ENCODE assay signal across 8 cellular contexts in the genomic region with DNA sequence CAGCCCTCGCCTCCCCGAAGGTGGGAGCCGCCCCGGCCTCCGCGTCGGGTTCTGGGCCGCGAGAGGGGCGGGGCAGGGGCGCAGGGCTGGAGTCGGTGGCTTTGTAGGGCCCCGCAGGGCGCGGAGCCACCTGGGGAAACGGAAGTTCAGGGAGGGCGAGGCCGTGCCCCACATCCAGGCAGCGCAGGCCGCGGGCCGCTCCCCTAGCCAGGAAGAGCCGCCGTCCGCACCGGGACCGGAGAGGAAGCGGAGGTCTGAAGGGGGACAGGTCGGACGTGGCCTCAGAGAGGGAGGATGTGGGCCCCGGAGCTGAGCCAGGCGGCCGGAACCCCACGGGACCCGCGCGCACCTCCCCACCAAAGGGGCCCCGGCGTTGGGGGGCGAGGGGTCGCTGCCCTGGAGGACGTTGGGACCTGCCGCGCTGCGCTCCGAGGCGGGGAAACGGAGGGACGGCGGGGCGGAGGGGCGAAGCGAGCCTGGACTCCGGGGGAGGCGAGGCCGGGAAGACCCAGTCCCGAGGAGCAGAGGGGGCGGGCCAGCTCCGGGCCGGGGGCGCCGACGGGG. TPM values are rescaled to one million over a fixed set of nuclear protein-coding genes. Genes with fewer than 3 reads are reported as not detected.
DNase-seq lines count a peak whose midpoint lies in the region; ATAC-seq, FAIRE-seq and TF ChIP-seq lines count a peak whose summit lies in the region.

No MANE protein-coding gene starts in this region.

- H3K9me3 ChIP-seq in PC-9 (ENCODE audit: insufficient read depth, low read depth) (no peaks in the 10 kb centered on the region), kidney (ENCODE audit: control insufficient read depth in 1 of 2, low read length in 2 of 2) (no peaks in the 10 kb centered on the region)

- H3K27ac ChIP-seq in PC-9 (peak overlapping the region; percentile 47), kidney (ENCODE audit: low read depth in 2 of 2, low read length in 2 of 2) (peak overlapping the region; percentile 76 to 84)

- peak; percentile 32 for ATAC-seq in GM21526 (IDR thresholded peaks at IDR 0.05; ENCODE audit: low FRiP score, unreplicated experiment)
- no peak for ATAC-seq in HG03565 (IDR thresholded peaks at IDR 0.05; ENCODE audit: unreplicated experiment)

- H3K9ac ChIP-seq in kidney (ENCODE audit: low read length in 2 of 2) = peak overlapping the region in 1 of 2 donors; percentile 34

- POLR2A ChIA-PET in PC-9 (lab: Charles Lee; ENCODE audit: unreplicated experiment) = no interaction called here

- TF ChIP-seq CTCF in PC-9 (conservative IDR thresholded peaks at IDR 0.05) = no peak
- TF ChIP-seq CTCF in astrocyte of the spinal cord (IDR thresholded peaks at IDR 0.05; ENCODE audit: low read depth, low read length) = no peak
- TF ChIP-seq CTCF in kidney (IDR thresholded peaks at IDR 0.05; ENCODE audit: borderline replicate concordance, extremely low read depth, insufficient read depth) = no peak

- H3K4me3 Mint-ChIP-seq in stimulated activated naive CD8-positive, alpha-beta T cell treated with anti-CD3 and anti-CD28 coated beads, Interleukin-15, Interleukin-2, amounts not matched to agents 100 ng/mL and 50 ng/mL, for 24 hours = peak overlapping the region; percentile 78

- BruUV-seq in PC-9 (replicated peaks; lab: Mats Ljungman, UMichigan) = no TSS peak

- H3K9me3 Mint-ChIP-seq in stimulated activated naive CD8-positive, alpha-beta T cell treated with anti-CD3 and anti-CD28 coated beads, Interleukin-15, Interleukin-2, amounts not matched to agents 100 ng/mL and 50 ng/mL, for 24 hours = no peaks in the 10 kb centered on the region

- peak overlapping the region; percentile 64 for H3K4me3 ChIP-seq in PC-9
- H3K4me3 ChIP-seq in astrocyte of the spinal cord (ENCODE audit: low read depth, low read length) = peak overlapping the region; percentile 38
- no peak overlapping the region for H3K4me3 ChIP-seq in kidney (ENCODE audit: low read length in 2 of 2)

- peaks cover 15% of the 10 kb centered on the region for H3K4me1 ChIP-seq in PC-9 (replicated peaks; ENCODE audit: insufficient read depth)
- peaks cover 4 to 23% of the 10 kb centered on the region in 2 donors for H3K4me1 ChIP-seq in kidney (ENCODE audit: control insufficient read depth in 1 of 2, insufficient read depth in 1 of 2, low read depth in 1 of 2, low read length in 2 of 2)

- peaks cover 4% of the 10 kb centered on the region; the same call in 1 of the 2 replicates for H3F3A ChIP-seq in PC-9 (ENCODE audit: insufficient read depth, low read depth)

- no peaks in the 10 kb centered on the region for H3K9me2 ChIP-seq in PC-9 (ENCODE audit: insufficient read depth)

- no peaks in the 10 kb centered on the region for H3K27me3 Mint-ChIP-seq in stimulated activated naive CD8-positive, alpha-beta T cell treated with anti-CD3 and anti-CD28 coated beads, Interleukin-15, Interleukin-2, amounts not matched to agents 100 ng/mL and 50 ng/mL, for 24 hours

- H4K20me1 ChIP-seq in PC-9 (ENCODE audit: insufficient read depth) = peaks cover 13% of the 10 kb centered on the region; the same call in 1 of the 2 replicates

- in situ Hi-C loops in astrocyte of the spinal cord (cut with HindIII; ENCODE audit: low sequenced_read_pairs) = no loop called here

- H3K79me2 ChIP-seq in PC-9 (ENCODE audit: low read depth) = peaks cover 40% of the 10 kb centered on the region

- peaks cover 5% of the 10 kb centered on the region for H3K4me1 Mint-ChIP-seq in stimulated activated naive CD8-positive, alpha-beta T cell treated with anti-CD3 and anti-CD28 coated beads, Interleukin-15, Interleukin-2, amounts not matched to agents 100 ng/mL and 50 ng/mL, for 24 hours (ENCODE audit: low read depth)

- peak; percentile 81 for DNase-seq in CD1c-positive myeloid dendritic cell (ENCODE audit: extremely low spot score)
- peak in 1 of 2 experiments; percentile 63 for DNase-seq in PC-9
- DNase-seq in astrocyte of the spinal cord (ENCODE audit: low read depth, low spot score) = no peak
- DNase-seq in kidney = peak; percentile 92
- DNase-seq in RCC 7860 (ENCODE audit: low spot score) = no peak

- no peaks in the 10 kb centered on the region for H3K27me3 ChIP-seq in PC-9 (ENCODE audit: insufficient read depth, low read depth)

- peak overlapping the region; percentile 73 for H3K4me2 ChIP-seq in PC-9

- H3K36me3 ChIP-seq in PC-9 (ENCODE audit: low read depth) (no peaks in the 10 kb centered on the region), kidney (ENCODE audit: control insufficient read depth in 1 of 2, insufficient read depth in 2 of 2, low read length in 2 of 2) (no peaks in the 10 kb centered on the region)

- no peaks in the 10 kb centered on the region for H3K36me3 Mint-ChIP-seq in stimulated activated naive CD8-positive, alpha-beta T cell treated with anti-CD3 and anti-CD28 coated beads, Interleukin-15, Interleukin-2, amounts not matched to agents 100 ng/mL and 50 ng/mL, for 24 hours (ENCODE audit: low read depth)

- no peak overlapping the region for H3K27ac Mint-ChIP-seq in stimulated activated naive CD8-positive, alpha-beta T cell treated with anti-CD3 and anti-CD28 coated beads, Interleukin-15, Interleukin-2, amounts not matched to agents 100 ng/mL and 50 ng/mL, for 24 hours

- CTCF ChIA-PET in PC-9 (lab: Charles Lee) = no interaction called here

- FAIRE-seq in kidney (lab: Jason Lieb, UNC) (no peak), RCC 7860 (lab: Jason Lieb, UNC) (no peak)

- H2AFZ ChIP-seq in PC-9 = no peak overlapping the region

- intact Hi-C loops in PC-9 (cut with micrococcal nuclease; ENCODE audit: unreplicated experiment) = no loop called here
- intact Hi-C loops in kidney (cut with DNase I) = no loop called here

RNA-seq across cellular contexts. Expression of gene SLC16A3, which starts 0.5 kb away (rescaled TPM):
- 157 and 198 TPM in 2 replicates for total RNA-seq in PC-9 (2021)
- total RNA-seq in kidney = 85.7 TPM
- polyA plus RNA-seq in kidney (ENCODE audit: insufficient read depth, low read depth, low replicate concordance) = 28.8 TPM

RNA-seq across cellular contexts. Expression of gene CCDC57, which starts 15.7 kb away (rescaled TPM):
- total RNA-seq in PC-9 (2021) = 138 and 140 TPM in 2 replicates
- 79.4 TPM for total RNA-seq in kidney
- 46.7 TPM for polyA plus RNA-seq in kidney (ENCODE audit: insufficient read depth, low read depth, low replicate concordance)

RNA-seq across cellular contexts. Expression of gene CSNK1D, which starts 45.1 kb away (rescaled TPM):
- total RNA-seq in PC-9 (2021) (151 and 181 TPM in 2 replicates), kidney (160 TPM)
- polyA plus RNA-seq in kidney (ENCODE audit: insufficient read depth, low read depth, low replicate concordance) = 69.7 TPM

Comparison
In these comparisons a context has a peak if more than half of its experiments do, and no peak if none do; other contexts are left out.
1. DNase-seq: peak in CD1c-positive myeloid dendritic cell (single experiment) and kidney (single experiment); none in astrocyte of the spinal cord (single experiment) and RCC 7860 (single experiment).
2. H3K4me3 ChIP-seq: peak in PC-9 (single experiment) and astrocyte of the spinal cord (single experiment); none in kidney (0 of 2).